ENCODE assay signal across 11 cellular contexts in the genomic region with DNA sequence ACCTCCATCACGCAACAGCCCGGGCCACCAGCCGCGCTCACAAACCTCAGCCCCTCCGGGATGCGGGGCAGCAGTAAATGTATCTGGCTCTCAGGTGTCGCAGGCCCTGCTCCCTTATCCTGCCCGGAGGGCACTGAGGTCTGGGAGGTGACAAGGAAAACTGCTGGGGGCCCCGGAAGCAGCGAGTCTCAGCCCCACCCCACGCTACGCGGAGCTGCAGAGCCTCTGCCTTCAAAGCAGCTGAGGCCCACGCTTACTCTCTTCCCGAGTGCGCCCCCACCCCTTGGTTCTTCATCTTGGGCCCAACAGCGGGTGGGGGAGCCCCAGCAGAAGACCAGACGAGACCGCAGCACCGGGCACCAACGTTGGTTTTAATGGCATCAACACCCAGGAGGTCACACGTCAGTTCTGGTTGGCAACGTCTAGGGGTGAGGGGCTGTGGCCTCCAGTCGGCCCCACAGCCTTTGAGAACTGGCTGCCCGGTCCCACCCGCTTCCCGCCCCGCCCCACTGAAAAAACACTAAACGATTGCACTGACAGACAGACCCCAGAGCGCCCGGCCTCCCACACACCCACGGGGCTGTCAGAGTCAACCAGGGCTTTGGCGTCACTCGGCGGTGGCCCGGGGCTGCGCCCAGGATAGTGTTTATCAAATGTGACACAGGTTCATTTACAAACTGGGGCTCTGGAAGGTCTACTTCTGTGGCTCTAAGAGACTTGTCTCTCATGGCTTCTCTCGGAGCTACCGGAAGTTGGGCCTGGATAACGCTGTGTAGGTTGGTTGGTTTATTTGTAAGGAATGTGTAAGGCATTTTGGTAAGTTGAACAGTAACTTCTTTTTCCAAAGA. TPM values are rescaled to one million over a fixed set of nuclear protein-coding genes. Genes with fewer than 3 reads are reported as not detected.
A peak's percentile ranks its signal among the peaks of the same experiment; 100 is the strongest.
DNase-seq lines count a peak whose midpoint lies in the region; ATAC-seq and TF ChIP-seq lines count a peak whose summit lies in the region.
"Had no signal": no experiment of that assay in that cellular context is flagged by ENCODE, and none has a peak within 500 bp of the region (broad histone marks: within the 10 kb centered on the region; RNA-seq: fewer than 3 reads in every experiment).

No MANE protein-coding gene starts in this region.

- H3K27me3 Mint-ChIP-seq in Calu3 (ENCODE audit: unreplicated experiment): no peaks in the 10 kb centered on the region
- H3K27me3 Mint-ChIP-seq in T-helper 1 cell treated with Interleukin-12 subunit alpha and Interleukin-12 subunit beta and Interleukin-4 antibody, amounts not matched to agents 30 μg/mL and 1 μg/mL, for 36 hours (ENCODE audit: low read depth): no peaks in the 10 kb centered on the region
- H3K27me3 Mint-ChIP-seq: activated CD4-positive, alpha-beta T cell treated with anti-CD3 and anti-CD28 coated beads for 36 hours had no signal

- H3K27ac Mint-ChIP-seq in Calu3 (ENCODE audit: unreplicated experiment): no peak overlapping the region
- H3K27ac Mint-ChIP-seq in T-helper 1 cell treated with Interleukin-12 subunit alpha and Interleukin-12 subunit beta and Interleukin-4 antibody, amounts not matched to agents 30 μg/mL and 1 μg/mL, for 36 hours: peak overlapping the region; percentile 13

- BruUV-seq in Calu3 (replicated peaks; lab: Mats Ljungman, UMichigan): TSS peak; percentile 90

- peaks cover 17% of the 10 kb centered on the region for H3K36me3 Mint-ChIP-seq in Calu3 (ENCODE audit: insufficient read depth, unreplicated experiment)
- peaks cover 16% of the 10 kb centered on the region for H3K36me3 Mint-ChIP-seq in T-helper 1 cell treated with Interleukin-12 subunit alpha and Interleukin-12 subunit beta and Interleukin-4 antibody, amounts not matched to agents 30 μg/mL and 1 μg/mL, for 36 hours (ENCODE audit: low read depth)

- ATAC-seq in left cardiac atrium (no peak), omental fat pad (ENCODE audit: low FRiP score) (no peak)

- no peaks in the 10 kb centered on the region for H3K9me3 Mint-ChIP-seq in Calu3 (ENCODE audit: low read depth, unreplicated experiment)
- no peaks in the 10 kb centered on the region for H3K9me3 Mint-ChIP-seq in T-helper 1 cell treated with Interleukin-12 subunit alpha and Interleukin-12 subunit beta and Interleukin-4 antibody, amounts not matched to agents 30 μg/mL and 1 μg/mL, for 36 hours

- intact Hi-C loops in Calu3 (cut with micrococcal nuclease; ENCODE audit: unreplicated experiment) (loop anchor here (10.0 kb wide), 1 partner anchor 109 kb away; no protein-coding TSS in a partner anchor), left cardiac atrium (cut with DNase I) (loop anchor here in 1 of 2 donors (5.0 kb wide), 1 partner anchor 76 kb away; no protein-coding TSS in a partner anchor), posterior vena cava (cut with DNase I) (loop anchor here in 1 of 2 donors (5.0 kb wide), 1 partner anchor 41 kb away; the partner anchor contains the start of gene DSTN)

- TF ChIP-seq CTCF in Calu3 (IDR thresholded peaks at IDR 0.05; ENCODE audit: unreplicated experiment) (no peak), omental fat pad (IDR thresholded peaks at IDR 0.05) (no peak)

- CTCF ChIA-PET in Calu3 (lab: Charles Lee): no interaction called here

- H3K4me1 Mint-ChIP-seq in Calu3 (ENCODE audit: low read depth, unreplicated experiment): no peaks in the 10 kb centered on the region
- peaks cover 34% of the 10 kb centered on the region for H3K4me1 Mint-ChIP-seq in T-helper 1 cell treated with Interleukin-12 subunit alpha and Interleukin-12 subunit beta and Interleukin-4 antibody, amounts not matched to agents 30 μg/mL and 1 μg/mL, for 36 hours (ENCODE audit: low read depth)

- no peak for DNase-seq in Calu3
- DNase-seq in left cardiac atrium: peak; percentile 49
- peak; percentile 83 for DNase-seq in posterior vena cava (ENCODE audit: low spot score)
- DNase-seq in NCI-H2196 treated with DMSO at 0.1 percent for 48 hours (lab: John Stamatoyannopoulos, UW; ENCODE audit: unreplicated experiment): no peak
- no peak for DNase-seq in NCI-H128 (lab: John Stamatoyannopoulos, UW; ENCODE audit: unreplicated experiment)
- no peak for DNase-seq in omental fat pad (ENCODE audit: low spot score)
- no peak for DNase-seq in ACHN
- DNase-seq: activated CD4-positive, alpha-beta T cell treated with anti-CD3 and anti-CD28 coated beads for 36 hours; DMS153; KBM-7 had no signal

- H3K4me3 Mint-ChIP-seq in Calu3 (ENCODE audit: low read depth, unreplicated experiment): no peak overlapping the region
- H3K4me3 Mint-ChIP-seq in T-helper 1 cell treated with Interleukin-12 subunit alpha and Interleukin-12 subunit beta and Interleukin-4 antibody, amounts not matched to agents 30 μg/mL and 1 μg/mL, for 36 hours: no peak overlapping the region
- H3K4me3 Mint-ChIP-seq: activated CD4-positive, alpha-beta T cell treated with anti-CD3 and anti-CD28 coated beads for 36 hours had no signal

- in situ Hi-C loops in ACHN (cut with HindIII; ENCODE audit: low pct_ligation_motif_present, low pct_unique_long_range_greater_than_20kb, low sequenced_read_pairs): no loop called here

RNA-seq across cellular contexts. Expression of gene DSTN, which starts 43.7 kb away (rescaled TPM):
- total RNA-seq in Calu3 (2022) (90.0 and 110 TPM in 2 replicates), left cardiac atrium (100 to 1,000 TPM; 547 to 572 TPM), posterior vena cava (1,000 to 10,000 TPM; 1,245 to 1,338 TPM), omental fat pad (100 to 1,000 TPM; 147 to 228 (median 170) TPM)

Comparison
In these comparisons a context has a peak if more than half of its experiments do, and no peak if none do; other contexts are left out.
1. DNase-seq: peak in left cardiac atrium (single experiment) and posterior vena cava (single experiment); none in Calu3 (single experiment), NCI-H2196 treated with DMSO at 0.1 percent for 48 hours (single experiment), NCI-H128 (single experiment), omental fat pad (single experiment) and ACHN (single experiment).